8 cellular contexts compared by ENCODE assay signal in the genomic region with DNA sequence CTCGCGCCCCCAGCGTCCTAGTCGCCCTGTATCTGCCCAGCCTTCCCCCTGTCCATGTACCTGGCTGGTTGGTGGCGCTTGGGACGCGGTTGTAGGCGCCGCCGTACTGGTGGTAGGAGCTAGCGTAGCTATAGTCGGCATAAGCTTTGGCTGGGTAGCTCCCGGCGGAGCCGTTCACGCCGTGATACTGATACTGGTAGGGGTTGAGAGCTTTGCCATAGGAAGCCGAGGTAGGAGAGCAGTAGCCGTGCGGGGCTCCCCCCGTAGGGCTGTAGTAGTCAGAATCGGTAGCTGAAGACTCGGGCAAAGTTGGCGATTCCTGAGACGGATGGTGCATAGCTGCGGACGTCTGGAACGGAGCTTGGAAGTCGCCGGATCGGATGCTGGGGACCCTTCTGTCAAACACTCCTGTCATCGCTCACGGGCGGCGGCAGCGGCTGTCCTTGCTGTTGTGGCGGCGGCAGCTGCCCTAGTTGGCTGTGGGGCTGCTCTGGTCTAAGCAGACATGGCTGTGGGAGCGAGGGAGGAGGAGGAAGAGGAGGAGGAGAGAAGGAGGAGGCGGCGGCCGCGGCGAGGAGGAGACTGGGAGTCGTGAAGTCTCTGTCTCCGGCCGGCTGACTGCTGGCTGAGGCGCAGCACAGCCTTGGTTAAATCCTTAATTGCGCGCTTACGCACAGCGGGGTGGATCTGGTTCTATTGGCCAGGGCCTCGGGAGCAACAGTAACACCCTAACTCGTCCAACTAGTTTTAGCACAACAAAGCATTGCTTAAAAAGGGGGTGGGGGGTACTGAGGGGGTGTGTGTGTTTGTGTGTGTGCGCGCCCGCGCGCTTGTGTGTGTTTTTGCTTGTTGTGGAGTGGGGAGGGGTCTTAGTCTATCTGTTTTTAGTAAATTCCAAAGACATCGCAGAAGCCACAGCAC. TPM values are rescaled to one million over a fixed set of nuclear protein-coding genes. Genes with fewer than 3 reads are reported as not detected.
DNase-seq lines count a peak whose midpoint lies in the region; ATAC-seq lines count a peak whose summit lies in the region.

A gene (minus strand): TSS at position 623 of the 921 bp plus-strand sequence. CDS start 208 bp downstream, at position 415.

- peak within 1 kb of the TSS; percentile 53 for H3K27ac Mint-ChIP-seq in activated T-helper 2 cell treated with anti-CD3 and anti-CD28 coated beads, Interferon-gamma antibody, Interleukin-2, Interleukin-4, amounts not matched to agents 10 μg/mL and 5 μg/mL and 100 μg/mL, durations not matched to agents 14 hours and 24 hours and 36 hours
- H3K27ac Mint-ChIP-seq in immature natural killer cell, result no peak within 1 kb of the TSS

- no peak for ATAC-seq in HG03378 (IDR thresholded peaks at IDR 0.05; ENCODE audit: unreplicated experiment)

- no peak within 1 kb of the TSS for H3K4me3 Mint-ChIP-seq in activated T-helper 2 cell treated with anti-CD3 and anti-CD28 coated beads, Interferon-gamma antibody, Interleukin-2, Interleukin-4, amounts not matched to agents 10 μg/mL and 5 μg/mL and 100 μg/mL, durations not matched to agents 14 hours and 24 hours and 36 hours (ENCODE audit: low read depth)
- peak within 1 kb of the TSS in 2 of 5 donors; percentile 8 to 9 for H3K4me3 Mint-ChIP-seq in immature natural killer cell

- H3K9ac ChIP-seq in iPS-18a (ENCODE audit: low read length), result no peak within 1 kb of the TSS

- peak within 1 kb of the TSS; percentile 53 for H3K4me3 ChIP-seq in iPS-18a (ENCODE audit: low read length)

- H3K27me3 ChIP-seq in iPS-18a (ENCODE audit: control insufficient read depth, insufficient read depth, low read length), result peaks cover 85% of the 10 kb centered on the region

- intact Hi-C loops in activated T-helper 2 cell treated with anti-CD3 and anti-CD28 coated beads, Interferon-gamma antibody, Interleukin-2, Interleukin-4, amounts not matched to agents 10 μg/mL and 5 μg/mL and 100 μg/mL, durations not matched to agents 14 hours and 24 hours and 36 hours (cut with micrococcal nuclease), result loop anchor here (10.0 kb wide), 1 partner anchor 1590 kb away; a partner anchor contains a TSS

- H3K27me3 Mint-ChIP-seq in activated T-helper 2 cell treated with anti-CD3 and anti-CD28 coated beads, Interferon-gamma antibody, Interleukin-2, Interleukin-4, amounts not matched to agents 10 μg/mL and 5 μg/mL and 100 μg/mL, durations not matched to agents 14 hours and 24 hours and 36 hours (ENCODE audit: low read depth), result peaks cover 83% of the 10 kb centered on the region
- peaks cover 43 to 62% (median 56%) of the 10 kb centered on the region in 3 donors for H3K27me3 Mint-ChIP-seq in immature natural killer cell (ENCODE audit: low read depth in 3 of 3)

- H3K4me1 ChIP-seq in iPS-18a (ENCODE audit: control insufficient read depth, low read depth, low read length), result peaks cover 46% of the 10 kb centered on the region

- H3K36me3 Mint-ChIP-seq in activated T-helper 2 cell treated with anti-CD3 and anti-CD28 coated beads, Interferon-gamma antibody, Interleukin-2, Interleukin-4, amounts not matched to agents 10 μg/mL and 5 μg/mL and 100 μg/mL, durations not matched to agents 14 hours and 24 hours and 36 hours (ENCODE audit: low read depth), result peaks cover 3% of the 10 kb centered on the region
- peaks cover 0 to 4% (median 0%) of the 10 kb centered on the region in 3 donors for H3K36me3 Mint-ChIP-seq in immature natural killer cell

- H3K36me3 ChIP-seq in iPS-18a (ENCODE audit: control insufficient read depth, low read depth, low read length), result no peaks in the 10 kb centered on the region

- no peak within 1 kb of the TSS for H3K27ac ChIP-seq in iPS-18a (ENCODE audit: low read length)

- H3K4me1 Mint-ChIP-seq in activated T-helper 2 cell treated with anti-CD3 and anti-CD28 coated beads, Interferon-gamma antibody, Interleukin-2, Interleukin-4, amounts not matched to agents 10 μg/mL and 5 μg/mL and 100 μg/mL, durations not matched to agents 14 hours and 24 hours and 36 hours (ENCODE audit: low read depth), result peaks cover 23% of the 10 kb centered on the region
- H3K4me1 Mint-ChIP-seq in immature natural killer cell, result peaks cover 35 to 48% of the 10 kb centered on the region in 2 donors

- H3K9me3 ChIP-seq in iPS-18a (ENCODE audit: control insufficient read depth, low read depth, low read length), result no peaks in the 10 kb centered on the region

- DNase-seq in DMS53 treated with DMSO at 0.1 percent for 48 hours (lab: John Stamatoyannopoulos, UW; ENCODE audit: unreplicated experiment) (peak; percentile 78), NCI-H128 (lab: John Stamatoyannopoulos, UW; ENCODE audit: unreplicated experiment) (peak; percentile 28), stromal cell of bone marrow (ENCODE audit: low read depth) (peak; percentile 85), cerebellar cortex (ENCODE audit: low spot score) (no peak), immature natural killer cell (no peak)
- no peak for DNase-seq in activated T-helper 2 cell treated with anti-CD3 and anti-CD28 coated beads, Interferon-gamma antibody, Interleukin-2, Interleukin-4, amounts not matched to agents 10 μg/mL and 5 μg/mL and 100 μg/mL, durations not matched to agents 14 hours and 24 hours and 36 hours (ENCODE audit: low spot score)

- H3K9me3 Mint-ChIP-seq in activated T-helper 2 cell treated with anti-CD3 and anti-CD28 coated beads, Interferon-gamma antibody, Interleukin-2, Interleukin-4, amounts not matched to agents 10 μg/mL and 5 μg/mL and 100 μg/mL, durations not matched to agents 14 hours and 24 hours and 36 hours, result no peaks in the 10 kb centered on the region
- H3K9me3 Mint-ChIP-seq in immature natural killer cell, result peaks cover 0 to 2% (median 0%) of the 10 kb centered on the region in 6 donors

RNA-seq across cellular contexts. Expression of the gene that starts here (rescaled TPM):
- not detected in 2 replicates for total RNA-seq in activated T-helper 2 cell treated with anti-CD3 and anti-CD28 coated beads, Interferon-gamma antibody, Interleukin-2, Interleukin-4, amounts not matched to agents 10 μg/mL and 5 μg/mL and 100 μg/mL, durations not matched to agents 14 hours and 24 hours and 36 hours
- polyA plus RNA-seq in immature natural killer cell, result not detected

Comparison
In these comparisons a context has a peak if more than half of its experiments do, and no peak if none do; other contexts are left out.
1. DNase-seq: peak in DMS53 treated with DMSO at 0.1 percent for 48 hours (single experiment), NCI-H128 (single experiment) and stromal cell of bone marrow (single experiment); none in activated T-helper 2 cell treated with anti-CD3 and anti-CD28 coated beads, Interferon-gamma antibody, Interleukin-2, Interleukin-4, amounts not matched to agents 10 μg/mL and 5 μg/mL and 100 μg/mL, durations not matched to agents 14 hours and 24 hours and 36 hours (single experiment), cerebellar cortex (single experiment) and immature natural killer cell (0 of 3).